ENCODE assay signal across 1 cellular context in the genomic region with DNA sequence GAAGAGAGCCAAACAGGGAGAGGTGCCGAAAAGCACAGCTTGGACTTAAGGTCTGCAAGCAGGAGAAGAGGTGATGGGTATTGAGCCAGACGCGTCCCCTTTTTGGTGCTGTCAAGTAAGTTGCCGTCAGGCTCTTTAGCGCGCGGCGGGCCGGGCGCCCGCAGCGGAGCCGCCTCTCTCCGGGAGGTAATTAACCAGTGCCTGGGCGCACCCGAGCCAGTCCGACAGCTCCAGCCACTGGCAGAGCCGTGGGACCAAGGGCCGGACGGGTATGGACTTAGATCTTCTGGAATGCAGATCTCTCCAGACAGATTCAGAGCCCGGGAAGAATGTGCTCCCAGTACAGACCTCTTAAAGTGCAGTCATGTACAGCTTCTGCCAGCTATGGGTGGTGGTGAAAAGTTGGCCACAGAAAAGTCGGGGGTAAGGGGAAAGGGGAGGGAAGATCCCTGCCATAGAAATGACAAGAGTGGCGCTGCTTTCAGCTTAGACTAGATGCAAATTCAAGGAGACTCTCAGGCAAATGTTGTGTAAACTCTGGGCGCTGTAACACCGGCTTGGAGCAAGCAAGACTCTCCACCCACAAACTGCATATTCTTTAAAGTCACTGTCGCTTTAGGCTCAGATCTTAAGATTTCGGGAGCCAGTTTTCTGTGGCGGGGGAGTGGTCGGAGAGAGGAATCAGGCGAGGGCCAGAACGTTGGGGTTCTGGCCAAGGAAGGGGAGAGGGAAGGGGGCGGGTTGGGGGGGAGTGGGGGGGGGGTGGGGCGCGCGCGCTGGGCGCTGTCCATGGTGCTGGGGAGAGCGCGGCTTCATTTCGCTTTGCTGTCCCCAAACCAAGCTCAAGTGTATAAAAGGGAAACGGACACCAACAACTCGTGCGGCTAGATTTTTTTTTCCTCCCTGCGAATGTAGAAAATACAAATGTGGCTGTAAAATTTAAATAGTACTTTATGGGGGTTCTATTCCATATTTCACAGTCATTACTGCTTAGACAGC.
A peak's percentile ranks its signal among the peaks of the same experiment; 100 is the strongest.
TF ChIP-seq lines count a peak whose summit lies in the region.

No MANE protein-coding gene starts in this region.

TF ChIP-seq in SK-N-SH, 30 proteins besides CTCF, POLR2A, EP300 and RAD21 (continued from another document):
- TF ChIP-seq, protein P1, sequence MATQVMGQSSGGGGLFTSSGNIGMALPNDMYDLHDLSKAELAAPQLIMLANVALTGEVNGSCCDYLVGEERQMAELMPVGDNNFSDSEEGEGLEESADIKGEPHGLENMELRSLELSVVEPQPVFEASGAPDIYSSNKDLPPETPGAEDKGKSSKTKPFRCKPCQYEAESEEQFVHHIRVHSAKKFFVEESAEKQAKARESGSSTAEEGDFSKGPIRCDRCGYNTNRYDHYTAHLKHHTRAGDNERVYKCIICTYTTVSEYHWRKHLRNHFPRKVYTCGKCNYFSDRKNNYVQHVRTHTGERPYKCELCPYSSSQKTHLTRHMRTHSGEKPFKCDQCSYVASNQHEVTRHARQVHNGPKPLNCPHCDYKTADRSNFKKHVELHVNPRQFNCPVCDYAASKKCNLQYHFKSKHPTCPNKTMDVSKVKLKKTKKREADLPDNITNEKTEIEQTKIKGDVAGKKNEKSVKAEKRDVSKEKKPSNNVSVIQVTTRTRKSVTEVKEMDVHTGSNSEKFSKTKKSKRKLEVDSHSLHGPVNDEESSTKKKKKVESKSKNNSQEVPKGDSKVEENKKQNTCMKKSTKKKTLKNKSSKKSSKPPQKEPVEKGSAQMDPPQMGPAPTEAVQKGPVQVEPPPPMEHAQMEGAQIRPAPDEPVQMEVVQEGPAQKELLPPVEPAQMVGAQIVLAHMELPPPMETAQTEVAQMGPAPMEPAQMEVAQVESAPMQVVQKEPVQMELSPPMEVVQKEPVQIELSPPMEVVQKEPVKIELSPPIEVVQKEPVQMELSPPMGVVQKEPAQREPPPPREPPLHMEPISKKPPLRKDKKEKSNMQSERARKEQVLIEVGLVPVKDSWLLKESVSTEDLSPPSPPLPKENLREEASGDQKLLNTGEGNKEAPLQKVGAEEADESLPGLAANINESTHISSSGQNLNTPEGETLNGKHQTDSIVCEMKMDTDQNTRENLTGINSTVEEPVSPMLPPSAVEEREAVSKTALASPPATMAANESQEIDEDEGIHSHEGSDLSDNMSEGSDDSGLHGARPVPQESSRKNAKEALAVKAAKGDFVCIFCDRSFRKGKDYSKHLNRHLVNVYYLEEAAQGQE (IDR thresholded peaks at IDR 0.05; ENCODE audit: low read depth, low read length): peak; percentile 94
- TF ChIP-seq, protein P2, sequence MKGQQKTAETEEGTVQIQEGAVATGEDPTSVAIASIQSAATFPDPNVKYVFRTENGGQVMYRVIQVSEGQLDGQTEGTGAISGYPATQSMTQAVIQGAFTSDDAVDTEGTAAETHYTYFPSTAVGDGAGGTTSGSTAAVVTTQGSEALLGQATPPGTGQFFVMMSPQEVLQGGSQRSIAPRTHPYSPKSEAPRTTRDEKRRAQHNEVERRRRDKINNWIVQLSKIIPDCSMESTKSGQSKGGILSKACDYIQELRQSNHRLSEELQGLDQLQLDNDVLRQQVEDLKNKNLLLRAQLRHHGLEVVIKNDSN (IDR thresholded peaks at IDR 0.05; ENCODE audit: borderline replicate concordance, low read depth): no peak
TF ChIP-seq in SK-N-SH: peak in this region for 2.
